In genomic region chrX:40171513-40172168, GRCh38 we compare ENCODE assay signal across 8 cellular contexts.
DNase-seq lines count a peak whose midpoint lies in the region; ATAC-seq, FAIRE-seq and TF ChIP-seq lines count a peak whose summit lies in the region.

No MANE protein-coding gene starts in this region.

- peak overlapping the region in 1 of 3 experiments; percentile 92; a peak in 1 of 7 replicates for H3K27ac Mint-ChIP-seq in H9
- H3K27ac Mint-ChIP-seq in activated B cell treated with CpG ODN at 0.5 μM for 24 hours, result peak overlapping the region; percentile 98
- H3K27ac Mint-ChIP-seq in naive thymus-derived CD4-positive, alpha-beta T cell, result peak overlapping the region; percentile 96 to 99 (median 98)

- no peak overlapping the region for H4K8ac ChIP-seq in H9 (replicated peaks; ENCODE audit: insufficient read length, low read depth, low read length)

- H4K20me1 ChIP-seq in H9 (ENCODE audit: control insufficient read depth, insufficient read depth, insufficient read length) (no peaks in the 10 kb centered on the region), endothelial cell of umbilical vein (replicated peaks; ENCODE audit: control insufficient read depth, extremely low read depth, insufficient read depth, low read length) (no peaks in the 10 kb centered on the region)

- TF ChIP-seq POLR2A in endothelial cell of umbilical vein (IDR thresholded peaks at IDR 0.05; ENCODE audit: low read depth, low read length), result no peak

- H3K4me3 ChIP-seq in endothelial cell of umbilical vein (replicated peaks in 1 of 3; ENCODE audit: insufficient read depth in 1 of 3, low read depth in 1 of 3, low read length in 3 of 3), result peak overlapping the region in 2 of 3 experiments; percentile 1 to 28
- H3K4me3 ChIP-seq in naive thymus-derived CD4-positive, alpha-beta T cell (ENCODE audit: low read length), result peak overlapping the region; percentile 61

- H3K4me1 Mint-ChIP-seq in H9 (peaks cover 38 to 52% of the 10 kb centered on the region in 2 experiments), activated B cell treated with CpG ODN at 0.5 μM for 24 hours (peaks cover 67% of the 10 kb centered on the region)
- peaks cover 10 to 57% (median 38%) of the 10 kb centered on the region in 7 donors for H3K4me1 Mint-ChIP-seq in naive thymus-derived CD4-positive, alpha-beta T cell

- H4K5ac ChIP-seq in H9 (ENCODE audit: insufficient read length, low read depth, low read length), result no peak overlapping the region

- WGBS in H9 (ENCODE audit: extremely low coverage, insufficient read length, low lambda C conversion rate), result no CpG with 5 or more reads among the region's 54 CpGs

- H3K9ac ChIP-seq in H9 (ENCODE audit: extremely low read depth, insufficient read length, low read length), result peak overlapping the region; percentile 59
- peak overlapping the region; percentile 75 for H3K9ac ChIP-seq in endothelial cell of umbilical vein (replicated peaks; ENCODE audit: extremely low read depth, insufficient read depth, low read length)

- H3K9me3 ChIP-seq in H9 (ENCODE audit: control insufficient read depth, low read depth, low read length) (no peaks in the 10 kb centered on the region), endothelial cell of umbilical vein (replicated peaks; ENCODE audit: control insufficient read depth, insufficient read depth, low read length) (no peaks in the 10 kb centered on the region)
- no peaks in the 10 kb centered on the region for H3K9me3 ChIP-seq in naive thymus-derived CD4-positive, alpha-beta T cell (ENCODE audit: control insufficient read depth in 2 of 3, low read length in 3 of 3)

- H3K4me3 Mint-ChIP-seq in H9 (peak overlapping the region; percentile 67 to 78), activated B cell treated with CpG ODN at 0.5 μM for 24 hours (peak overlapping the region; percentile 88)
- H3K4me3 Mint-ChIP-seq in naive thymus-derived CD4-positive, alpha-beta T cell, result peak overlapping the region; percentile 86 to 94 (median 90)

- H3K9me1 ChIP-seq in endothelial cell of umbilical vein (replicated peaks; ENCODE audit: control insufficient read depth, extremely low read depth, insufficient read depth, low read length), result no peaks in the 10 kb centered on the region

- H3K27ac ChIP-seq in H9 (ENCODE audit: insufficient read length, low read depth, low read length) (no peak overlapping the region), endothelial cell of umbilical vein (ENCODE audit: insufficient read depth, low read depth, low read length) (peak overlapping the region; percentile 91)
- H3K27ac ChIP-seq in naive thymus-derived CD4-positive, alpha-beta T cell (ENCODE audit: low read depth, low read length), result peak overlapping the region; percentile 98

- TF ChIP-seq CTCF in H9 (conservative IDR thresholded peaks at IDR 0.05) (no peak), activated B cell treated with CpG ODN at 0.5 μM for 24 hours (IDR thresholded peaks at IDR 0.05) (no peak), endothelial cell of umbilical vein (IDR thresholded peaks at IDR 0.05; ENCODE audit: extremely low read depth in 1 of 2, insufficient read depth in 1 of 2, low read depth in 1 of 2, low read length in 2 of 2) (no peak)

- no peak overlapping the region for H2AK5ac ChIP-seq in H9 (ENCODE audit: insufficient read length, low read length)

- POLR2A ChIA-PET in activated B cell treated with CpG ODN at 0.5 μM for 24 hours (lab: Charles Lee), result interaction anchor here (0.8 to 8.0 kb wide), 8 partner anchors 18 to 1368 kb away, joined by 3 to 268 read pairs (median 6); partner anchors contain the start of gene BCOR
- POLR2A ChIA-PET in endothelial cell of umbilical vein (lab: Charles Lee), result no interaction called here
- POLR2A ChIA-PET in naive thymus-derived CD4-positive, alpha-beta T cell (lab: Charles Lee), result interaction anchor here (0.6 to 8.8 kb wide), 8 partner anchors 16 to 1370 kb away, joined by 3 to 116 read pairs (median 3); partner anchors contain the start of genes BCOR and MID1IP1

- H3K36me3 ChIP-seq in endothelial cell of umbilical vein (ENCODE audit: control insufficient read depth in 2 of 2, extremely low read depth in 1 of 2, insufficient read depth in 2 of 2, low read length in 2 of 2), result no peaks in the 10 kb centered on the region
- no peaks in the 10 kb centered on the region for H3K36me3 ChIP-seq in naive thymus-derived CD4-positive, alpha-beta T cell (ENCODE audit: control insufficient read depth in 2 of 3, insufficient read depth in 3 of 3, low read length in 3 of 3)

- no peaks in the 10 kb centered on the region for H3K79me1 ChIP-seq in H9 (ENCODE audit: insufficient read depth, low read depth, low read length, poor library complexity, severe bottlenecking)

- H3K14ac ChIP-seq in H9 (ENCODE audit: insufficient read depth, low read length), result peak overlapping the region; percentile 80

- no peaks in the 10 kb centered on the region for H3K79me2 ChIP-seq in H9 (ENCODE audit: insufficient read depth, low read length)
- no peaks in the 10 kb centered on the region for H3K79me2 ChIP-seq in endothelial cell of umbilical vein (ENCODE audit: control insufficient read depth, insufficient read depth, low read length)

- H3K4me2 ChIP-seq in H9 (ENCODE audit: insufficient read depth, insufficient read length, low read length) (peak overlapping the region; percentile 94), endothelial cell of umbilical vein (ENCODE audit: insufficient read depth, low read length) (peak overlapping the region; percentile 44)

- H2BK15ac ChIP-seq in H9 (ENCODE audit: low read depth, low read length), result no peak overlapping the region; the same call in 1 of the 2 replicates

- peaks cover 28% of the 10 kb centered on the region; the same call in 1 of the 2 replicates for H3K27me3 ChIP-seq in H9 (ENCODE audit: insufficient read depth, low read length)
- H3K27me3 ChIP-seq in endothelial cell of umbilical vein (ENCODE audit: control insufficient read depth in 2 of 2, insufficient read depth in 2 of 2, low read length in 2 of 2), result no peaks in the 10 kb centered on the region
- no peaks in the 10 kb centered on the region for H3K27me3 ChIP-seq in naive thymus-derived CD4-positive, alpha-beta T cell (ENCODE audit: control insufficient read depth in 2 of 2, insufficient read depth in 2 of 2, low read length in 2 of 2)

- H2BK20ac ChIP-seq in H9 (ENCODE audit: low read depth, low read length, poor library complexity, severe bottlenecking), result no peak overlapping the region

- CTCF ChIA-PET in activated B cell treated with CpG ODN at 0.5 μM for 24 hours (lab: Charles Lee), result no interaction called here
- CTCF ChIA-PET in endothelial cell of umbilical vein (lab: Charles Lee), result no interaction called here
- CTCF ChIA-PET in naive thymus-derived CD4-positive, alpha-beta T cell (lab: Charles Lee), result interaction anchor here (0.6 kb wide), 1 partner anchor 423 kb away, joined by 3 read pairs; no protein-coding TSS in a partner anchor

- intact Hi-C loops in activated B cell treated with CpG ODN at 0.5 μM for 24 hours (cut with micrococcal nuclease) (loop anchor here (2.0 to 5.0 kb wide), 4 partner anchors 296 to 1027 kb away; partner anchors contain the start of gene CXorf38), endothelial cell of umbilical vein (cut with micrococcal nuclease) (loop anchor here (1.0 to 10.0 kb wide), 2 partner anchors 416 to 1367 kb away; partner anchors contain the start of gene MID1IP1)
- intact Hi-C loops in naive thymus-derived CD4-positive, alpha-beta T cell (cut with micrococcal nuclease), result loop anchor here (1.0 to 10.0 kb wide), 10 partner anchors 36 to 1369 kb away; partner anchors contain the start of genes MED14 (in 1 of the 2), MID1IP1 (in 1 of the 2) and USP9X (in 1 of the 2)

- peaks cover 4 to 6% (median 4%) of the 10 kb centered on the region in 3 experiments; a peak in 5 of 7 replicates for H3K36me3 Mint-ChIP-seq in H9 (ENCODE audit: insufficient read depth in 1 of 3, low read depth in 3 of 3)
- H3K36me3 Mint-ChIP-seq in activated B cell treated with CpG ODN at 0.5 μM for 24 hours (ENCODE audit: low read depth), result peaks cover 2% of the 10 kb centered on the region
- no peaks in the 10 kb centered on the region for H3K36me3 Mint-ChIP-seq in naive thymus-derived CD4-positive, alpha-beta T cell

- peak overlapping the region; percentile 39 for H2BK12ac ChIP-seq in H9 (ENCODE audit: insufficient read length, low read depth, low read length)

- peak; percentile 83 for FAIRE-seq in endothelial cell of umbilical vein (lab: Jason Lieb, UNC)

- ATAC-seq in activated B cell treated with CpG ODN at 0.5 μM for 24 hours (ENCODE audit: low read depth), result no peak
- ATAC-seq in naive thymus-derived CD4-positive, alpha-beta T cell, result no peak
- no peak for ATAC-seq in HG03108 (IDR thresholded peaks at IDR 0.05; ENCODE audit: unreplicated experiment)

- no peak overlapping the region for H3K56ac ChIP-seq in H9 (ENCODE audit: insufficient read length, low read depth, low read length)

- peak overlapping the region; percentile 72 for H4K91ac ChIP-seq in H9 (ENCODE audit: insufficient read length, low read depth, low read length)

- no peak overlapping the region for H3K23ac ChIP-seq in H9 (ENCODE audit: insufficient read length, low read depth, low read length)

- no peak overlapping the region for H2BK120ac ChIP-seq in H9 (ENCODE audit: low read depth, low read length, poor library complexity, severe bottlenecking)

- peak; percentile 36 for DNase-seq in H9
- no peak for DNase-seq in activated B cell treated with CpG ODN at 0.5 μM for 24 hours
- DNase-seq in endothelial cell of umbilical vein (ENCODE audit: low read depth, low spot score), result peak; percentile 25
- DNase-seq in naive thymus-derived CD4-positive, alpha-beta T cell, result peak in 3 of 9 donors; percentile 31 to 39 (median 37)
- no peak for DNase-seq in NOMO-1 treated with DMSO at 0.1 percent for 48 hours (lab: John Stamatoyannopoulos, UW; ENCODE audit: unreplicated experiment)
- DNase-seq in midbrain (lab: John Stamatoyannopoulos, UW), result no peak
- DNase-seq in NCI-H2196 treated with DMSO at 0.1 percent for 48 hours (lab: John Stamatoyannopoulos, UW; ENCODE audit: unreplicated experiment), result no peak

- dilution Hi-C loops in endothelial cell of umbilical vein (cut with MboI; ENCODE audit: extremely low pct_ligation_motif_present, low sequenced_read_pairs), result no loop called here

- TSS peak; percentile 9 for BruUV-seq in endothelial cell of umbilical vein (replicated peaks; lab: Mats Ljungman, UMichigan)

- H3K23me2 ChIP-seq in H9 (ENCODE audit: insufficient read length, low read depth, low read length, poor library complexity, severe bottlenecking), result peaks cover 47% of the 10 kb centered on the region

- no peak overlapping the region for H2BK5ac ChIP-seq in H9 (ENCODE audit: insufficient read length, low read length)

- no peak overlapping the region for H2AFZ ChIP-seq in H9 (ENCODE audit: low read length)
- H2AFZ ChIP-seq in endothelial cell of umbilical vein (ENCODE audit: low read depth, low read length), result peak overlapping the region; percentile 9

- H3K9me3 Mint-ChIP-seq in H9 (peaks cover 50 to 58% of the 10 kb centered on the region in 2 experiments), activated B cell treated with CpG ODN at 0.5 μM for 24 hours (no peaks in the 10 kb centered on the region)
- H3K9me3 Mint-ChIP-seq in naive thymus-derived CD4-positive, alpha-beta T cell, result peaks cover 0 to 2% (median 0%) of the 10 kb centered on the region in 11 donors

- peaks cover 52% of the 10 kb centered on the region for H3K27me3 Mint-ChIP-seq in H9 (ENCODE audit: low read depth)
- no peaks in the 10 kb centered on the region for H3K27me3 Mint-ChIP-seq in activated B cell treated with CpG ODN at 0.5 μM for 24 hours
- no peaks in the 10 kb centered on the region for H3K27me3 Mint-ChIP-seq in naive thymus-derived CD4-positive, alpha-beta T cell

- H3K4me1 ChIP-seq in H9 (ENCODE audit: insufficient read depth, low read length) (peaks cover 6% of the 10 kb centered on the region; the same call in 1 of the 2 replicates), endothelial cell of umbilical vein (ENCODE audit: control insufficient read depth, extremely low read depth, insufficient read depth, low read length) (peaks cover 47% of the 10 kb centered on the region)
- H3K4me1 ChIP-seq in naive thymus-derived CD4-positive, alpha-beta T cell (ENCODE audit: control insufficient read depth in 2 of 2, insufficient read depth in 2 of 2, low read length in 2 of 2), result peaks cover 17 to 24% of the 10 kb centered on the region in 2 donors

- peak overlapping the region; percentile 72; the same call in 1 of the 2 replicates for H3K4ac ChIP-seq in H9 (ENCODE audit: low read depth, low read length)

- peak overlapping the region; percentile 59 for H3K18ac ChIP-seq in H9 (ENCODE audit: insufficient read length, low read depth, low read length)

- H3T11ph ChIP-seq in H9 (ENCODE audit: low read length), result no peak overlapping the region

Comparison
In these comparisons a context has a peak if more than half of its experiments do, and no peak if none do; other contexts are left out.
1. DNase-seq: peak in H9 (single experiment) and endothelial cell of umbilical vein (single experiment); none in activated B cell treated with CpG ODN at 0.5 μM for 24 hours (single experiment), NOMO-1 treated with DMSO at 0.1 percent for 48 hours (single experiment), midbrain (single experiment) and NCI-H2196 treated with DMSO at 0.1 percent for 48 hours (single experiment).
2. Peak in every context shown above with its lines, with median percentiles within 50 percentile points of each other: H3K4me3 Mint-ChIP-seq.